Comparison of ENCODE assay signal across 8 cellular contexts in the genomic region with DNA sequence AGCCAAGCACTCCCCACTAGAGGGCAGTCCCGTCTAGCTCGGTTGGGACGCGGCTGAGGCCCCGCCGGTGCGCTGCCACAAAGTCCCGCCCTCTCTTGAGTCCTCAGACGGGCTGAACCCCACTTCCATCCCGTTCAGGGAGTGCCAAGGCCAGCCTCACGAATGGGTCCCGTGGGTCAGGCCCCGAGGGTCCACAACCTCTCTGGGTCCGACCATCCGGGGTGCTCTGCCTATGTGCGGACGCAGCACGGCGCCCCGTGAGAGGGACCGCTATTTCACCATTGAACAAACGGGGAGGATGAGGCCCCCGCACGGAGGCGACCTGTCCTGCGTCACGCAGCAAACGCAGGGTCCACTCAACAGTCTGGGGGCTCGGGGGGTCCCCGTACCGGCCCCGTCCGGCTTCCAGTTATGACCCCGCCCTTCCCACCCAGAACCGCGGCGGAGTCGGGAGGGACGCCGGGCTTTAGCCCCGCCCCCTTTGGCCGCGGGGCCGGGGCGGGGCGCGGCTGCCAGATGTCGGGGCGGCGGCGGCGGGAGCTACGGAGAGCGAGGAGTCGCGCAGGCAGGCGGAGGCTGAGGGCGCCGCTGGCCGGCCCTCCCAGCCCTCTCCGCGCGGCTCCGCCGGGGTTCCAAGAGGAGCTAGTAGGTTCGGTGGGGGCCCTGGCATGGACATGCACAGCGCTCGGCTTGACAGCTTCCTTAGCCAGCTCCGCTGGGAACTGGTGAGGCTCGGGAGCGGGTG. TPM values are rescaled to one million over a fixed set of nuclear protein-coding genes. Genes with fewer than 3 reads are reported as not detected.
DNase-seq lines count a peak whose midpoint lies in the region; ATAC-seq, FAIRE-seq and TF ChIP-seq lines count a peak whose summit lies in the region.

Gene INKA1, plus strand, starts transcription at position 543 of the 745 bp plus-strand sequence. Its CDS starts 132 bp downstream, at position 675.

- H3K9me3 ChIP-seq in A549: no peaks in the 10 kb centered on the region
- H3K9me3 ChIP-seq in keratinocyte (ENCODE audit: control insufficient read depth, low read depth, low read length): no peaks in the 10 kb centered on the region

- H3K9ac ChIP-seq in keratinocyte (ENCODE audit: control insufficient read depth, extremely low read depth, insufficient read depth, low read length): peak within 1 kb of the TSS; percentile 86

- CTCF ChIA-PET in A549 (lab: Yijun Ruan, JAX): interaction anchor here (0.5 to 8.6 kb wide), 31 partner anchors 9 to 386 kb away, joined by 3 to 119 read pairs (median 5); partner anchors contain the start of genes MON1A and UBA7

- H3K79me2 ChIP-seq in keratinocyte (ENCODE audit: control insufficient read depth, insufficient read depth, low read length): peaks cover 12% of the 10 kb centered on the region

- peaks cover 7% of the 10 kb centered on the region for H4K20me1 ChIP-seq in keratinocyte (ENCODE audit: control insufficient read depth, extremely low read depth, insufficient read depth, low read length)

- POLR2A ChIA-PET in A549 (lab: Yijun Ruan, JAX): interaction anchor here (0.7 to 2.1 kb wide), 4 partner anchors 17 to 137 kb away, joined by 3 to 12 read pairs (median 3); partner anchors contain the start of gene IP6K1

- peaks cover 0 to 9% of the 10 kb centered on the region in 2 experiments for H3K36me3 ChIP-seq in keratinocyte (ENCODE audit: control insufficient read depth in 2 of 2, extremely low read depth in 1 of 2, insufficient read depth in 2 of 2, low read length in 2 of 2)

- H3K9me1 ChIP-seq in keratinocyte (ENCODE audit: control insufficient read depth, extremely low read depth, insufficient read depth, low read length): peaks cover 5% of the 10 kb centered on the region

- peak within 1 kb of the TSS; percentile 81 for H3K4me2 ChIP-seq in A549
- peak within 1 kb of the TSS; percentile 98 for H3K4me2 ChIP-seq in keratinocyte (ENCODE audit: control insufficient read depth, extremely low read depth, insufficient read depth, low read depth, low read length)

- peaks cover 14% of the 10 kb centered on the region for H3K4me1 ChIP-seq in A549
- peaks cover 43% of the 10 kb centered on the region for H3K4me1 ChIP-seq in keratinocyte (ENCODE audit: control insufficient read depth, extremely low read depth, insufficient read depth, low read length)

- DNase-seq in A549 (ENCODE audit: low read depth in 1 of 2, low spot score in 1 of 2): peak; percentile 70 to 81
- DNase-seq in NCI-H2196 (lab: John Stamatoyannopoulos, UW; ENCODE audit: unreplicated experiment): peak; percentile 70
- peak; percentile 60 to 86 (median 78) for DNase-seq in activated CD4-positive, CD25-positive, alpha-beta regulatory T cell (lab: John Stamatoyannopoulos, UW)
- peak; percentile 85 for DNase-seq in central memory CD4-positive, alpha-beta T cell
- no peak for DNase-seq in keratinocyte (ENCODE audit: low read depth, low spot score)
- DNase-seq in stimulated activated CD4-positive, alpha-beta T cell treated with anti-CD3 and anti-CD28 coated beads, Interleukin-12 subunit alpha, Interleukin-12 subunit beta, amount 100 ng/mL, for 48 hours (ENCODE audit: low read depth in 2 of 3, low spot score in 1 of 3): peak; percentile 77 to 91 (median 87)

- no peaks in the 10 kb centered on the region for H3K27me3 ChIP-seq in keratinocyte (ENCODE audit: control insufficient read depth, extremely low read depth, insufficient read depth, low read length)

- H3K27ac ChIP-seq in A549 (peak within 1 kb of the TSS; percentile 76 to 88), keratinocyte (ENCODE audit: control insufficient read depth, insufficient read depth, low read length) (peak within 1 kb of the TSS; percentile 69)

- H2AFZ ChIP-seq in keratinocyte (ENCODE audit: control insufficient read depth, low read length): peak within 1 kb of the TSS; percentile 91

- dilution Hi-C loops in keratinocyte (cut with MboI; ENCODE audit: extremely low pct_ligation_motif_present, low sequenced_read_pairs): no loop called here

- H3K4me3 ChIP-seq in A549: peak within 1 kb of the TSS; percentile 80
- peak within 1 kb of the TSS; percentile 80 to 89 (median 84) for H3K4me3 ChIP-seq in keratinocyte (ENCODE audit: control insufficient read depth in 2 of 3, extremely low read depth in 1 of 3, insufficient read depth in 2 of 3, low read depth in 1 of 3, low read length in 3 of 3)

- TF ChIP-seq CTCF in A549 (IDR thresholded peaks at IDR 0.05): peak; percentile 68
- TF ChIP-seq CTCF in keratinocyte (optimal IDR thresholded peaks at IDR 0.05 in 1 of 3, IDR thresholded peaks at IDR 0.05 in 1 of 3, conservative IDR thresholded peaks at IDR 0.05 in 1 of 3; ENCODE audit: extremely low read depth in 1 of 3, insufficient read depth in 2 of 3, low read length in 3 of 3): peak in 2 of 3 experiments; percentile 86 to 96

- no peak for TF ChIP-seq EP300 in A549 (IDR thresholded peaks at IDR 0.05)

- ATAC-seq in A549 (peak; percentile 78 to 85), GM18511 (IDR thresholded peaks at IDR 0.05; ENCODE audit: unreplicated experiment) (peak; percentile 60), HG03025 (IDR thresholded peaks at IDR 0.05; ENCODE audit: low FRiP score, unreplicated experiment) (peak; percentile 59)

- FAIRE-seq in A549 (lab: Jason Lieb, UNC) (no peak), keratinocyte (lab: Jason Lieb, UNC) (peak; percentile 55)

- 4% methylated on average over 17 of the region's 71 CpGs for WGBS in A549 (ENCODE audit: missing lambda C conversion rate)

- no peak for TF ChIP-seq POLR2A in A549 (IDR thresholded peaks at IDR 0.05; ENCODE audit: low read length)

- TF ChIP-seq RAD21 in A549 (conservative IDR thresholded peaks at IDR 0.05 in 1 of 2, IDR thresholded peaks at IDR 0.05 in 1 of 2): peak; percentile 75 to 82

TF ChIP-seq in A549, 52 proteins besides CTCF, POLR2A, EP300 and RAD21:
- TF ChIP-seq KDM5A (IDR thresholded peaks at IDR 0.05): no peak
- no peak for TF ChIP-seq USF2 (IDR thresholded peaks at IDR 0.05)
- no peak for TF ChIP-seq KDM1A (IDR thresholded peaks at IDR 0.05; ENCODE audit: low read depth)
- TF ChIP-seq, protein P1, sequence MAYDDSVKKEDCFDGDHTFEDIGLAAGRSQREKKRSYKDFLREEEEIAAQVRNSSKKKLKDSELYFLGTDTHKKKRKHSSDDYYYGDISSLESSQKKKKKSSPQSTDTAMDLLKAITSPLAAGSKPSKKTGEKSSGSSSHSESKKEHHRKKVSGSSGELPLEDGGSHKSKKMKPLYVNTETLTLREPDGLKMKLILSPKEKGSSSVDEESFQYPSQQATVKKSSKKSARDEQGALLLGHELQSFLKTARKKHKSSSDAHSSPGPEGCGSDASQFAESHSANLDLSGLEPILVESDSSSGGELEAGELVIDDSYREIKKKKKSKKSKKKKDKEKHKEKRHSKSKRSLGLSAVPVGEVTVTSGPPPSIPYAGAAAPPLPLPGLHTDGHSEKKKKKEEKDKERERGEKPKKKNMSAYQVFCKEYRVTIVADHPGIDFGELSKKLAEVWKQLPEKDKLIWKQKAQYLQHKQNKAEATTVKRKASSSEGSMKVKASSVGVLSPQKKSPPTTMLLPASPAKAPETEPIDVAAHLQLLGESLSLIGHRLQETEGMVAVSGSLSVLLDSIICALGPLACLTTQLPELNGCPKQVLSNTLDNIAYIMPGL (CRISPR knock-in tag; IDR thresholded peaks at IDR 0.05; ENCODE audit: borderline replicate concordance): no peak
- TF ChIP-seq RNF2 (IDR thresholded peaks at IDR 0.05; ENCODE audit: borderline replicate concordance, low read depth): no peak
- no peak for TF ChIP-seq HOXA7 (CRISPR knock-in tag; IDR thresholded peaks at IDR 0.05)
- TF ChIP-seq JUNB (IDR thresholded peaks at IDR 0.05): no peak
- TF ChIP-seq PHF8 (IDR thresholded peaks at IDR 0.05; ENCODE audit: borderline replicate concordance, low read depth): peak; percentile 19; the same call in 1 of the 2 replicates
- no peak for TF ChIP-seq RARB (CRISPR knock-in tag; IDR thresholded peaks at IDR 0.05)
- no peak for TF ChIP-seq RCOR1 (IDR thresholded peaks at IDR 0.05; ENCODE audit: low read depth, low read length)
- TF ChIP-seq MAX (IDR thresholded peaks at IDR 0.05): peak; percentile 38; the same call in 1 of the 2 replicates
- peak; percentile 67 for TF ChIP-seq SMC3 (IDR thresholded peaks at IDR 0.05)
- TF ChIP-seq ZC3H11A (IDR thresholded peaks at IDR 0.05): no peak
- no peak for TF ChIP-seq NPAS2 (CRISPR knock-in tag; IDR thresholded peaks at IDR 0.05; ENCODE audit: borderline replicate concordance)
- TF ChIP-seq TP53 (CRISPR knock-in tag; IDR thresholded peaks at IDR 0.05): no peak
- no peak for TF ChIP-seq CEBPB (IDR thresholded peaks at IDR 0.05)

RNA-seq across cellular contexts. Expression of gene INKA1, which starts in this region (rescaled TPM):
- 0.21 and 0.39 TPM in 2 replicates for polyA plus RNA-seq in A549 (2011; rRNA removed)
- 1.2 and 1.3 TPM in 2 replicates for polyA plus RNA-seq in A549 (2012; cell fraction: cytosol; rRNA removed)
- 0.83 and 0.89 TPM in 2 replicates for polyA plus RNA-seq in A549 (2012; cell fraction: nucleus; rRNA removed)
- polyA plus RNA-seq in A549 (2017; fragmentation: RNase III; extraction: RNeasy Plus Mini Kit Qiagen cat#74134 plus additional on column Dnase treatment): 0.51 to 0.75 TPM (median 0.74 TPM) in 3 replicates
- 0.44 TPM in 1 of 2 replicates, not detected in the other for polyA minus RNA-seq in A549 (2011; rRNA and poly(A)+ RNA removed)
- polyA plus RNA-seq in keratinocyte: 10.1 to 20.6 TPM (median 12.0 TPM) in 3 replicates
- polyA plus RNA-seq in keratinocyte (2011; ENCODE audit: low read depth): 3.0 TPM
- polyA plus RNA-seq in keratinocyte (2011; cell fraction: cytosol; rRNA removed): 8.7 and 20.3 TPM in 2 replicates
- 8.1 and 10.8 TPM in 2 replicates for polyA plus RNA-seq in keratinocyte (2011; cell fraction: nucleus; rRNA removed)
- 7.8 and 16.9 TPM in 2 replicates for polyA plus RNA-seq in keratinocyte (2012; ENCODE audit: low replicate concordance)
- 5.3 to 17.0 TPM (median 10.0 TPM) in 3 replicates for polyA minus RNA-seq in keratinocyte
- polyA minus RNA-seq in keratinocyte (2011; cell fraction: cytosol; rRNA and poly(A)+ RNA removed): 31.7 TPM
- 5.0 and 7.5 TPM in 2 replicates for polyA minus RNA-seq in keratinocyte (2011; cell fraction: nucleus; rRNA and poly(A)+ RNA removed)
